27 cellular contexts compared by ENCODE assay signal in the genomic region with DNA sequence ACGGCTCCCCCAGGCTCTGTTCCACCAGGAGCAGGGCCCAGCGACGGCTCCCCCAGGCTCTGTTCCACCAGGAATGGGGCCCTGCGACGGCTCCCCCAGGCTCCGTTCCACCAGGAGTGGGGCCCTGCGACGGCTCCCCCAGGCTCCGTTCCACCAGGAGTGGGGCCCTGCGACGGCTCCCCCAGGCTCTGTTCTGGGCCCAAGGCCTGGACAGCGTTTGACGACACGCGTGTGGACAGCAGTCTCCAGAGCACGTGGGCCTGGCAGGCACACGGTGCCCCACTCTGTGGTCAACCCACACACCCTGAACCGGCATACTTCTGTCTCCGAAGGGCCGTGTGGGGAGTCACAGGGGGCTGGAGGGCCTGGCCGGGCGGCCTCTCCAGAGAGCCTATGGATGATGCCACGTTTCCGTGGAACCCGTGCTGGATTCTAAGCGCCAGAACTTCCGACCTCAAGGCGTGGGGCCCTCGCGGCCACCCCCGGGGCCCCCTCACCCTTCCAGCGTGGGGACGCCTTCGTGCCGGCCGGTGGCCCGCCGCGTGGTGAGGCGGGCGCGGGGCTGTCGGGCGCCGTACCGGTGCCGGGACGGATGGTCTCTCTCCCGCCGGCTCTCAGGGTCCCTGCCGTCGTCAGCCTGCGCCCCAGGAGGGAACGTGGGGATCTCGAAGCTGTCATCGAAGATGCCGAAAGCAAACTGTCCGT.
"Had no signal": no experiment of that assay in that cellular context is flagged by ENCODE, and none has a peak within 500 bp of the region (broad histone marks: within the 10 kb centered on the region; RNA-seq: fewer than 3 reads in every experiment).

No MANE protein-coding gene starts in this region.

- DNase-seq: activated CD4-positive, alpha-beta T cell treated with anti-CD3 and anti-CD28 coated beads for 36 hours; activated CD4-positive, alpha-beta T cell treated with anti-CD3 and anti-CD28 coated beads, Interleukin-2, amount 10 ng/mL, durations not matched to agents 24 days and 14 days; activated CD4-positive, alpha-beta T cell treated with anti-CD3 and anti-CD28 coated beads, Interleukin-2, amount 50 U/mL, for 4 hours; activated CD4-positive, CD25-positive, alpha-beta regulatory T cell; activated CD4-positive, CD25-positive, alpha-beta regulatory T cell treated with anti-CD3 and anti-CD28 coated beads, Interleukin-2, amount 50 U/mL, for 72 hours; activated CD8-positive, alpha-beta memory T cell treated with anti-CD3 and anti-CD28 coated beads for 24 hours; activated CD8-positive, alpha-beta T cell treated with anti-CD3 and anti-CD28 coated beads for 36 hours; activated effector memory CD4-positive, alpha-beta T cell treated with Interleukin-2 at 50 U/mL for 16 hours; activated gamma-delta T cell treated with Interleukin-2 at 50 U/mL for 16 hours; activated naive CD4-positive, alpha-beta T cell treated with anti-CD3 and anti-CD28 coated beads, Interleukin-2, amount 50 U/mL, for 16 hours; activated naive CD4-positive, alpha-beta T cell treated with Interleukin-2 at 50 U/mL for 16 hours; activated T-cell treated with anti-CD3 and anti-CD28 coated beads, Interleukin-2, amount 50 U/mL, for 4 hours; amniotic stem cell; anterior cingulate cortex; brain microvascular endothelial cell; dorsolateral prefrontal cortex; effector memory CD4-positive, alpha-beta T cell; endodermal cell; foreskin fibroblast; head of caudate nucleus; T-helper 2 cell had no signal

- H3K4me3 ChIP-seq: coronary artery had no signal

- H3K27me3 Mint-ChIP-seq: activated CD4-positive, alpha-beta T cell treated with anti-CD3 and anti-CD28 coated beads for 36 hours; activated CD4-positive, alpha-beta T cell treated with anti-CD3 and anti-CD28 coated beads, Interleukin-2, amount 10 ng/mL, durations not matched to agents 24 days and 14 days; activated CD8-positive, alpha-beta T cell treated with anti-CD3 and anti-CD28 coated beads for 36 hours; activated naive CD8-positive, alpha-beta T cell; activated T-helper 17 cell treated with anti-CD3 and anti-CD28 coated beads, Interleukin-2, amount 50 U/mL, for 72 hours; central memory CD8-positive, alpha-beta T cell; dendritic cell treated with granulocyte-macrophage colony-stimulating factor and Interleukin-4, amounts not matched to agents 40 ng/mL and 50 ng/mL, for 4 days had no signal

- H3K27ac ChIP-seq: brain microvascular endothelial cell, coronary artery had no signal

- H3K27me3 ChIP-seq: brain microvascular endothelial cell, dorsolateral prefrontal cortex had no signal

- ATAC-seq: activated CD4-positive, alpha-beta T cell treated with anti-CD3 and anti-CD28 coated beads for 36 hours; activated CD8-positive, alpha-beta T cell treated with anti-CD3 and anti-CD28 coated beads for 36 hours; activated T-cell treated with anti-CD3 and anti-CD28 coated beads, Interleukin-2, amount 50 U/mL, for 4 hours; activated T-helper 17 cell treated with anti-CD3 and anti-CD28 coated beads, Interleukin-2, amount 50 U/mL, for 72 hours; esophagus mucosa had no signal

- H3K4me1 Mint-ChIP-seq: endodermal cell had no signal

- H3K27ac Mint-ChIP-seq: activated CD4-positive, alpha-beta T cell treated with anti-CD3 and anti-CD28 coated beads for 36 hours; activated CD4-positive, alpha-beta T cell treated with anti-CD3 and anti-CD28 coated beads, Interleukin-2, amount 10 ng/mL, durations not matched to agents 24 days and 14 days; activated CD8-positive, alpha-beta T cell treated with anti-CD3 and anti-CD28 coated beads for 36 hours; activated T-helper 17 cell treated with anti-CD3 and anti-CD28 coated beads, Interleukin-2, amount 50 U/mL, for 72 hours; dendritic cell treated with granulocyte-macrophage colony-stimulating factor and Interleukin-4, amounts not matched to agents 40 ng/mL and 50 ng/mL, for 4 days; endodermal cell had no signal

- H3K36me3 Mint-ChIP-seq: activated naive CD8-positive, alpha-beta T cell had no signal

- H3K9me3 Mint-ChIP-seq: activated CD4-positive, alpha-beta T cell treated with anti-CD3 and anti-CD28 coated beads, Interleukin-2, amount 10 ng/mL, durations not matched to agents 24 days and 14 days; activated CD8-positive, alpha-beta T cell treated with anti-CD3 and anti-CD28 coated beads for 36 hours; activated T-cell treated with anti-CD3 and anti-CD28 coated beads, Interleukin-2, amount 50 U/mL, for 4 hours; activated T-helper 17 cell treated with anti-CD3 and anti-CD28 coated beads, Interleukin-2, amount 50 U/mL, for 72 hours; central memory CD8-positive, alpha-beta T cell; dendritic cell treated with granulocyte-macrophage colony-stimulating factor and Interleukin-4, amounts not matched to agents 40 ng/mL and 50 ng/mL, for 4 days; endodermal cell had no signal

- H3K4me3 Mint-ChIP-seq: activated CD4-positive, alpha-beta T cell treated with anti-CD3 and anti-CD28 coated beads for 36 hours; activated CD4-positive, alpha-beta T cell treated with anti-CD3 and anti-CD28 coated beads, Interleukin-2, amount 10 ng/mL, durations not matched to agents 24 days and 14 days; activated CD8-positive, alpha-beta T cell treated with anti-CD3 and anti-CD28 coated beads for 36 hours; activated naive CD8-positive, alpha-beta T cell; activated T-cell treated with anti-CD3 and anti-CD28 coated beads, Interleukin-2, amount 50 U/mL, for 4 hours; activated T-helper 17 cell treated with anti-CD3 and anti-CD28 coated beads, Interleukin-2, amount 50 U/mL, for 72 hours; central memory CD8-positive, alpha-beta T cell; dendritic cell treated with granulocyte-macrophage colony-stimulating factor and Interleukin-4, amounts not matched to agents 40 ng/mL and 50 ng/mL, for 4 days; endodermal cell had no signal
